Comparison of ENCODE assay signal across 19 cellular contexts in the genomic region with DNA sequence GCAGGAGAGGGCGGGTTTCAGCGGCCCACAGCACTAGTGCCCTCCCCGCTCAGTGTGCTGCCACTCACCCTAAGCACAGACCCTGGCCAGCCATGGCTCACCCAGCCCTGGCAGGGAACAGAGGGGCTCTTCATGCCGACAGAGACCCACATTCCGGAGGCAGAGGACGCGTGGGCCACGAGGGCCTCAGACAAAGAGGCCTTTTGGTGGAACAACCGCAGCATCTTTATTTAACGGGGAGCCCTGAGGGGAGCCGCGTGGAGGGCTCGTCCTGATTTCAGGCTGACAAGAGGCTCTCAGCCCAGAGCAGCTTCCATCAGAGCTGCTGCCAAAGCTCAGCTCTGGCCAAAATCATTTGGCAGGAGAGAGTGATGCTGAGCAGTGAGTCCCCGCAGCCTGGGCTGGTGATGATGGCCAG.
DNase-seq lines count a peak whose midpoint lies in the region; ATAC-seq, FAIRE-seq and TF ChIP-seq lines count a peak whose summit lies in the region.
"Had no signal": no experiment of that assay in that cellular context is flagged by ENCODE, and none has a peak within 500 bp of the region (broad histone marks: within the 10 kb centered on the region; RNA-seq: fewer than 3 reads in every experiment).

No MANE protein-coding gene starts in this region.

- intact Hi-C loops in dorsolateral prefrontal cortex (cut with DNase I) (no loop called here), kidney (cut with DNase I) (no loop called here)

- peaks cover 1 to 11% of the 10 kb centered on the region in 2 donors for H3K4me1 ChIP-seq in kidney (ENCODE audit: control insufficient read depth in 1 of 2, insufficient read depth in 1 of 2, low read depth in 1 of 2, low read length in 2 of 2)
- H3K4me1 ChIP-seq: right lobe of liver had no signal

- FAIRE-seq in kidney (lab: Jason Lieb, UNC) = no peak
- FAIRE-seq: endothelial cell of umbilical vein had no signal

- peak in 4 of 56 donors; percentile 15 to 41 (median 18) for TF ChIP-seq CTCF in dorsolateral prefrontal cortex (IDR thresholded peaks at IDR 0.05 in 54 of 56, conservative IDR thresholded peaks at IDR 0.05 in 2 of 56; ENCODE audit: low read depth in 1 of 56, partially characterized antibody in 56 of 56)
- no peak for TF ChIP-seq CTCF in kidney (IDR thresholded peaks at IDR 0.05; ENCODE audit: borderline replicate concordance, extremely low read depth, insufficient read depth)

- H3K27ac ChIP-seq in dorsolateral prefrontal cortex (peak overlapping the region in 55 of 59 donors; percentile 4 to 95 (median 71)), kidney (ENCODE audit: low read depth in 2 of 2, low read length in 2 of 2) (no peak overlapping the region)
- H3K27ac ChIP-seq: right lobe of liver had no signal

- no peak overlapping the region for H3K9ac ChIP-seq in kidney (ENCODE audit: low read length in 2 of 2)

- H3K36me3 ChIP-seq in kidney (ENCODE audit: control insufficient read depth in 1 of 2, insufficient read depth in 2 of 2, low read length in 2 of 2) = no peaks in the 10 kb centered on the region
- H3K36me3 ChIP-seq: HAP-1, right lobe of liver had no signal

- H3K27me3 ChIP-seq in dorsolateral prefrontal cortex = no peaks in the 10 kb centered on the region
- H3K27me3 ChIP-seq: right lobe of liver had no signal

- no peaks in the 10 kb centered on the region for H3K9me3 ChIP-seq in kidney (ENCODE audit: control insufficient read depth in 1 of 2, low read length in 2 of 2)
- H3K9me3 ChIP-seq: HAP-1, right lobe of liver had no signal

- DNase-seq in RPMI7951 (ENCODE audit: low read depth) (peak; percentile 53), dorsolateral prefrontal cortex (peak; percentile 52 to 88 (median 75)), kidney (peak; percentile 39), retina (peak; percentile 60), T-helper 1 cell (no peak)
- no peak for DNase-seq in activated effector memory CD4-positive, alpha-beta T cell treated with Interleukin-2 at 50 U/mL for 16 hours
- DNase-seq: activated CD4-positive, alpha-beta T cell treated with anti-CD3 and anti-CD28 coated beads for 4 hours; activated CD8-positive, alpha-beta memory T cell treated with anti-CD3 and anti-CD28 coated beads, Interleukin-2, amount 50 U/mL, for 48 hours; activated naive CD4-positive, alpha-beta T cell treated with anti-CD3 and anti-CD28 coated beads, Interleukin-2, amount 10 ng/mL, durations not matched to agents 7 days and 5 days; central memory CD4-positive, alpha-beta T cell; kidney glomerular epithelial cell; natural killer cell; right lobe of liver; SHP77; stimulated activated CD4-positive, alpha-beta T cell treated with anti-CD3 and anti-CD28 coated beads, Interleukin-4, amount 100 ng/mL, for 1 hour had no signal

- H3K4me3 ChIP-seq in dorsolateral prefrontal cortex (peak overlapping the region in 18 of 59 donors; percentile 1 to 40 (median 14)), kidney (ENCODE audit: low read length in 2 of 2) (no peak overlapping the region)
- H3K4me3 ChIP-seq: HAP-1, right lobe of liver had no signal

- no peak for ATAC-seq in GM18861 (IDR thresholded peaks at IDR 0.05; ENCODE audit: unreplicated experiment)
- ATAC-seq in GM18868 (IDR thresholded peaks at IDR 0.05; ENCODE audit: unreplicated experiment) = no peak
- ATAC-seq: natural killer cell had no signal

Comparison
In these comparisons a context has a peak if more than half of its experiments do, and no peak if none do; other contexts are left out.
1. DNase-seq: peak in RPMI7951 (single experiment), dorsolateral prefrontal cortex (10 of 10), kidney (single experiment) and retina (single experiment); none in activated effector memory CD4-positive, alpha-beta T cell treated with Interleukin-2 at 50 U/mL for 16 hours (single experiment) and T-helper 1 cell (0 of 5).
2. H3K27ac ChIP-seq: peak in dorsolateral prefrontal cortex (55 of 59); none in kidney (0 of 2).